Comparison of ENCODE assay signal across 8 cellular contexts in the genomic region with DNA sequence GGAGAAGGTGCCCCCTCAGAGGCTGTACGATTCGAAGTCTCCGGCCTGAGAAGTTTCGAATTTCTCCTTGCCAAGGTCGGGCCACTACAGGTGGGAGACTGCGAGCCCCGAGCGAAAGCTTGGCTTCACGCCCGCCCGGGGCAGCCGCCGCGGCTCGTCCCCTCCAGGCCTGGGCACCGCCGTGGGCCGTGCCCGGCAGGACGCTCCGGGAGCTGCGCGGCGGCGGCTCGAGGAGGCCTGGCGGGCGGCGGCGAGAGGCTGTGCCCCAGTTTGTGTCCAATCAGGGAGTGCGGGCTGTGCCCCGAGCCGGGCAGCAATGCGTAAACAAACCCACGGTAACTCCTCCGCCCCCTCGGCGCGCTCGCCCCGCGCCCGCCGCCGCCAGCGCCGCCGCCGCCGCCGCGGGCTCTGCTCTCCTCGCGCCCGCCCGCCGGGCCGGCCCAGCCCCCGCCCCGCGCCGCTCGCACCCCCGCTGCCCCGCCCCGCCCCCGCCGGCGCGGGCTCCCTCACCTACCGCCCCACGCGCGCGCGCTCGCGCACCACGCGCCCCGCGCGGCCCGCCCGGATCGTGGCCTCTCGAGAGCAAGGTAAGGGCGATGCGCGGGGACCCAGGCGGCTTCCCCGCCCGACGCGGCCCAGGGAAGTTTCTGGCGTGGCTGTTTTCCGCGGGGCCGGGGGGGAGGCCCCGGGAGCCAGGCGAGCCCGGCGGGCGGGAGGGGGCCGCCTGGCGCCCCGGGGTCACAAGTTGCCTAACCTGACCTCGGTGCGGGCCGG. TPM values are rescaled to one million over a fixed set of nuclear protein-coding genes. Genes with fewer than 3 reads are reported as not detected.
A peak's percentile ranks its signal among the peaks of the same experiment; 100 is the strongest.
DNase-seq lines count a peak whose midpoint lies in the region; ATAC-seq and TF ChIP-seq lines count a peak whose summit lies in the region.

No MANE protein-coding gene starts in this region.

- H3K4me1 ChIP-seq in SJSA1 (replicated peaks), result peaks cover 23% of the 10 kb centered on the region
- peaks cover 12 to 13% of the 10 kb centered on the region in 2 experiments for H3K4me1 ChIP-seq in neutrophil (ENCODE audit: control insufficient read depth in 1 of 2, insufficient read depth in 1 of 2, low read depth in 1 of 2, low read length in 1 of 2)
- H3K4me1 ChIP-seq in subcutaneous abdominal adipose tissue (ENCODE audit: control insufficient read depth in 5 of 5, insufficient read depth in 5 of 5, low read length in 5 of 5), result peaks cover 0 to 16% (median 9%) of the 10 kb centered on the region in 5 donors

- H3K9ac ChIP-seq in subcutaneous abdominal adipose tissue (ENCODE audit: low read length in 5 of 5), result peak overlapping the region in 4 of 5 donors; percentile 83 to 95 (median 91)

- H3K27ac ChIP-seq in C4-2B, result peak overlapping the region; percentile 42; the same call in 1 of the 2 replicates
- H3K27ac ChIP-seq in SJSA1, result peak overlapping the region; percentile 80
- H3K27ac ChIP-seq in neutrophil, result peak overlapping the region; percentile 20
- H3K27ac ChIP-seq in subcutaneous abdominal adipose tissue (ENCODE audit: low read depth, low read length), result peak overlapping the region; percentile 73

- H3K27ac Mint-ChIP-seq in activated naive CD4-positive, alpha-beta T cell treated with anti-CD3 and anti-CD28 coated beads, Interleukin-2, amount 50 U/mL, for 72 hours, result peak overlapping the region; percentile 11 to 97

- no peaks in the 10 kb centered on the region for H3K27me3 ChIP-seq in SJSA1 (replicated peaks)
- H3K27me3 ChIP-seq in neutrophil, result peaks cover 85% of the 10 kb centered on the region
- no peaks in the 10 kb centered on the region for H3K27me3 ChIP-seq in subcutaneous abdominal adipose tissue (ENCODE audit: control insufficient read depth in 5 of 5, insufficient read depth in 4 of 5, low read length in 5 of 5)

- peak; percentile 71 for ATAC-seq in GM19324 (IDR thresholded peaks at IDR 0.05; ENCODE audit: low FRiP score, unreplicated experiment)
- ATAC-seq in HG03439 (IDR thresholded peaks at IDR 0.05; ENCODE audit: unreplicated experiment), result peak; percentile 63
- ATAC-seq in activated naive CD4-positive, alpha-beta T cell treated with anti-CD3 and anti-CD28 coated beads, Interleukin-2, amount 50 U/mL, for 72 hours, result peak; percentile 51 to 65

- TF ChIP-seq CTCF in C4-2B (conservative IDR thresholded peaks at IDR 0.05), result no peak
- TF ChIP-seq CTCF in neutrophil (IDR thresholded peaks at IDR 0.05), result no peak

- H3K36me3 Mint-ChIP-seq in activated naive CD4-positive, alpha-beta T cell treated with anti-CD3 and anti-CD28 coated beads, Interleukin-2, amount 50 U/mL, for 72 hours, result peaks cover 8 to 15% of the 10 kb centered on the region in 2 donors

- peak; percentile 58 to 67 for DNase-seq in SJSA1 (ENCODE audit: low read depth in 1 of 2, low spot score in 2 of 2)
- peak; percentile 61 to 78 for DNase-seq in activated naive CD4-positive, alpha-beta T cell treated with anti-CD3 and anti-CD28 coated beads, Interleukin-2, amount 50 U/mL, for 72 hours (ENCODE audit: low spot score in 2 of 2)
- DNase-seq in germinal center (ENCODE audit: low spot score), result peak; percentile 79

- H3K4me3 ChIP-seq in SJSA1 (peak overlapping the region; percentile 97), neutrophil (ENCODE audit: low read depth in 1 of 2, low read length in 1 of 2) (peak overlapping the region; percentile 56 to 82), subcutaneous abdominal adipose tissue (ENCODE audit: low read depth in 1 of 5, low read length in 5 of 5) (peak overlapping the region; percentile 76 to 90 (median 77))

- H3K9me3 ChIP-seq in SJSA1 (replicated peaks) (no peaks in the 10 kb centered on the region; the same call in 1 of the 2 replicates), neutrophil (no peaks in the 10 kb centered on the region), subcutaneous abdominal adipose tissue (ENCODE audit: control insufficient read depth in 5 of 5, low read length in 5 of 5) (no peaks in the 10 kb centered on the region)

- peaks cover 6 to 8% of the 10 kb centered on the region in 2 donors for H3K9me3 Mint-ChIP-seq in activated naive CD4-positive, alpha-beta T cell treated with anti-CD3 and anti-CD28 coated beads, Interleukin-2, amount 50 U/mL, for 72 hours

- peaks cover 10% of the 10 kb centered on the region for H3K36me3 ChIP-seq in SJSA1
- H3K36me3 ChIP-seq in neutrophil, result no peaks in the 10 kb centered on the region
- H3K36me3 ChIP-seq in subcutaneous abdominal adipose tissue (ENCODE audit: control insufficient read depth in 5 of 5, insufficient read depth in 5 of 5, low read length in 5 of 5), result no peaks in the 10 kb centered on the region

RNA-seq across cellular contexts. Expression of a gene that starts 57.8 kb away (rescaled TPM):
- total RNA-seq in SJSA1 (2014; rRNA removed; shearing (Covaris generic)), result 16.7 and 32.1 TPM in 2 replicates
- total RNA-seq in activated naive CD4-positive, alpha-beta T cell treated with anti-CD3 and anti-CD28 coated beads, Interleukin-2, amount 50 U/mL, for 72 hours, result 10 to 100 TPM; 29.1 to 37.5 TPM

Comparison
In these comparisons a context has a peak if more than half of its experiments do, and no peak if none do; other contexts are left out.
1. Peak in every context shown above with its lines: DNase-seq, ATAC-seq, H3K4me3 ChIP-seq and H3K27ac ChIP-seq.
2. H3K27ac ChIP-seq: peak in every context shown above with its lines; median percentile 80 in SJSA1; 73 in subcutaneous abdominal adipose tissue; 42 in C4-2B; 20 in neutrophil.